ENCODE assay signal across 19 cellular contexts in the genomic region with DNA sequence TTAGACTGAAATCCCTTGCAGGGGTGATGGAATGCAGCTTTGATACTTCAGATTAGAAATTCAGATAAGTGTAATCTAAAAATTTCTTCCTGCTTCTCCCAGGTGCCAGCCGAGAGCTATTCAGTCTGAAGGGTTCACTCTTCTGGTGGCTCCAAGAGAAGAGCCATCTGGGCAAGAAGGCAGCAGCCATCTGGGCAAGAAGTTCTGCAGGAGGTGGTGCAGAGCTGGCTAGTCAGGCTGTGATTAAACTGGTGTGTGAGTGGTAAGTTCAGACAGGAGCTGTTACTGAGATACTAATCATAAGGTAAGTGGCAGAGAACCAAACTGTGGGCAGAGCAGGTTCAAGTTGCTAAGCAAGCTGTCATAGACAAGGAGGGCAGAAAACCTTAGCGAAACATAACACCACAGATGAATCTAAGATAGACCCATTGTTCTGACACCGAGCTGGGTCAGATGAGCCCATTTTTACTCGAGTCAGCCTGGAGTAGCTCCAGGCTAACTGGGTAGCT. TPM values are rescaled to one million over a fixed set of nuclear protein-coding genes. Genes with fewer than 3 reads are reported as not detected.
DNase-seq lines count a peak whose midpoint lies in the region; ATAC-seq and TF ChIP-seq lines count a peak whose summit lies in the region.
"Had no signal": no experiment of that assay in that cellular context is flagged by ENCODE, and none has a peak within 500 bp of the region (broad histone marks: within the 10 kb centered on the region; RNA-seq: fewer than 3 reads in every experiment).

No MANE protein-coding gene starts in this region.

- H3K27ac ChIP-seq in prostate gland = no peak overlapping the region
- H3K27ac ChIP-seq: brain microvascular endothelial cell, gastroesophageal sphincter, upper lobe of left lung had no signal

- no peaks in the 10 kb centered on the region for H3K4me1 ChIP-seq in prostate gland (replicated peaks)
- H3K4me1 ChIP-seq: BE2C, gastroesophageal sphincter had no signal

- peak; percentile 23 for DNase-seq in NCI-H82 (lab: John Stamatoyannopoulos, UW)
- no peak for DNase-seq in NCI-H82 treated with DMSO at 0.1 percent for 48 hours (lab: John Stamatoyannopoulos, UW; ENCODE audit: unreplicated experiment)
- peak; percentile 50 for DNase-seq in NCI-H2196 (lab: John Stamatoyannopoulos, UW; ENCODE audit: unreplicated experiment)
- peak; percentile 11 for DNase-seq in cerebellum (ENCODE audit: low spot score)
- DNase-seq in prostate gland (ENCODE audit: low spot score) = peak; percentile 14
- DNase-seq in NCI-H2107 (lab: John Stamatoyannopoulos, UW) = no peak
- DNase-seq: BE2C; brain microvascular endothelial cell; COR-L47; kidney; naive thymus-derived CD4-positive, alpha-beta T cell; NCI-H1417 treated with DMSO at 0.1 percent for 48 hours; NCI-H226; stimulated activated CD4-positive, alpha-beta T cell treated with anti-CD3 and anti-CD28 coated beads, Interleukin-4, amount 100 ng/mL, for 4 hours; upper lobe of left lung had no signal

- ATAC-seq in GM21447 (IDR thresholded peaks at IDR 0.05; ENCODE audit: unreplicated experiment) (no peak), HG03039 (IDR thresholded peaks at IDR 0.05; ENCODE audit: unreplicated experiment) (no peak)
- ATAC-seq: gastroesophageal sphincter; naive thymus-derived CD4-positive, alpha-beta T cell; Right ventricle myocardium inferior had no signal

- no peak overlapping the region for H3K4me3 ChIP-seq in prostate gland
- H3K4me3 ChIP-seq: gastroesophageal sphincter, upper lobe of left lung had no signal

- intact Hi-C loops in prostate gland (cut with DNase I) = no loop called here

- WGBS in prostate gland = 25% methylated on average over 4 of the region's 4 CpGs

- H3K9me3 ChIP-seq in prostate gland = no peaks in the 10 kb centered on the region
- H3K9me3 ChIP-seq: gastroesophageal sphincter, upper lobe of left lung had no signal

- H3K36me3 ChIP-seq in prostate gland = no peaks in the 10 kb centered on the region
- H3K36me3 ChIP-seq: BE2C, brain microvascular endothelial cell, gastroesophageal sphincter, upper lobe of left lung had no signal

- H3K27me3 ChIP-seq in prostate gland (replicated peaks; ENCODE audit: insufficient read depth) = no peaks in the 10 kb centered on the region
- H3K27me3 ChIP-seq: BE2C, brain microvascular endothelial cell, upper lobe of left lung had no signal

- no peak for TF ChIP-seq POLR2A in prostate gland (IDR thresholded peaks at IDR 0.05)

- no peak for TF ChIP-seq CTCF in prostate gland (IDR thresholded peaks at IDR 0.05)

RNA-seq across cellular contexts. Expression of gene TP53BP2, which starts 14.4 kb away (rescaled TPM):
- total RNA-seq in cerebellum = 37.9 TPM
- total RNA-seq in prostate gland = 100 to 1,000 TPM in 1 of 2 donors, 10 to 100 TPM in 1; 28.0 to 103 TPM

Comparison
In these comparisons a context has a peak if more than half of its experiments do, and no peak if none do; other contexts are left out.
1. DNase-seq: peak in NCI-H82 (single experiment), NCI-H2196 (single experiment), cerebellum (single experiment) and prostate gland (single experiment); none in NCI-H82 treated with DMSO at 0.1 percent for 48 hours (single experiment) and NCI-H2107 (single experiment).